Comparison of ENCODE assay signal across 35 cellular contexts in genomic region chr2:201820385-201821007, GRCh38. TPM values are rescaled to one million over a fixed set of nuclear protein-coding genes. Genes with fewer than 3 reads are reported as not detected.
"Had no signal": no experiment of that assay in that cellular context is flagged by ENCODE, and none has a peak within 500 bp of the region (broad histone marks: within the 10 kb centered on the region; RNA-seq: fewer than 3 reads in every experiment).

No MANE protein-coding gene starts in this region.

- H3K4me2 ChIP-seq: hepatocyte, smooth muscle cell had no signal

- DNase-seq: activated B cell treated with CpG ODN at 0.5 μM for 24 hours; activated CD4-positive, alpha-beta T cell treated with anti-CD3 and anti-CD28 coated beads, Interleukin-2, amount 50 U/mL, for 1 hour; activated CD8-positive, alpha-beta T cell treated with anti-CD3 and anti-CD28 coated beads for 36 hours; activated gamma-delta T cell treated with Interleukin-2 at 50 U/mL for 16 hours; activated naive CD4-positive, alpha-beta T cell treated with anti-CD3 and anti-CD28 coated beads, Interleukin-2, amount 50 U/mL, for 16 hours; activated naive CD8-positive, alpha-beta T cell treated with anti-CD3 and anti-CD28 coated beads, Interleukin-2, amount 50 U/mL, for 24 hours; activated T-cell treated with anti-CD3 and anti-CD28 coated beads, Interleukin-2, amount 50 U/mL, for 4 hours; effector CD8-positive, alpha-beta T cell; esophagus squamous epithelium; islet precursor cell; left ventricle myocardium inferior; midbrain; naive thymus-derived CD4-positive, alpha-beta T cell; pancreas; psoas muscle; sigmoid colon; stimulated activated CD4-positive, alpha-beta T cell treated with anti-CD3 and anti-CD28 coated beads, Interleukin-1b, Interleukin-23, amount 100 ng/mL, for 48 hours; stimulated activated CD4-positive, alpha-beta T cell treated with anti-CD3 and anti-CD28 coated beads, Interleukin-4, amount 100 ng/mL, for 4 hours; stimulated activated CD8-positive, alpha-beta memory T cell treated with anti-CD3 and anti-CD28 coated beads, Interleukin-4, amount 100 ng/mL, for 48 hours; stimulated activated naive CD8-positive, alpha-beta T cell treated with anti-CD3 and anti-CD28 coated beads, Interleukin-15, amount 100 ng/mL, for 72 hours; substantia nigra; thyroid gland; upper lobe of left lung had no signal

- H3K27ac ChIP-seq: epithelial cell of prostate, esophagus squamous epithelium, hepatocyte, left ventricle myocardium inferior, pancreas, psoas muscle, sigmoid colon, thyroid gland, upper lobe of left lung, vagina had no signal

- H3K27me3 ChIP-seq: esophagus squamous epithelium, hepatocyte, pancreas, sigmoid colon, thyroid gland, upper lobe of left lung, vagina had no signal

- H3K36me3 ChIP-seq: esophagus squamous epithelium, left ventricle myocardium inferior, pancreas, sigmoid colon, thyroid gland, upper lobe of left lung, vagina had no signal

- H3K79me2 ChIP-seq: hepatocyte had no signal

- H3K9me3 ChIP-seq: esophagus squamous epithelium, left ventricle myocardium inferior, pancreas, psoas muscle, sigmoid colon, thyroid gland, upper lobe of left lung, vagina had no signal

- ATAC-seq: activated CD8-positive, alpha-beta T cell treated with anti-CD3 and anti-CD28 coated beads for 36 hours; activated naive CD8-positive, alpha-beta T cell treated with anti-CD3 and anti-CD28 coated beads, Interleukin-2, amount 50 U/mL, for 24 hours; activated T-cell treated with anti-CD3 and anti-CD28 coated beads, Interleukin-2, amount 50 U/mL, for 4 hours; activated T-helper 17 cell treated with anti-CD3 and anti-CD28 coated beads, Interleukin-2, amount 50 U/mL, for 72 hours; naive thymus-derived CD4-positive, alpha-beta T cell; pancreas; psoas muscle; stimulated activated memory B cell treated with anti-CD40 and anti-IgM and Interleukin-4, amounts not matched to agents 10 μg/mL and 1 μg/mL and 100 μg/mL, for 72 hours; stimulated activated naive CD8-positive, alpha-beta T cell treated with anti-CD3 and anti-CD28 coated beads, Interleukin-15, amount 100 ng/mL, for 72 hours had no signal

- H3K4me3 ChIP-seq: esophagus squamous epithelium, hepatocyte, left ventricle myocardium inferior, pancreas, psoas muscle, sigmoid colon, smooth muscle cell, thyroid gland, upper lobe of left lung, vagina had no signal

- FAIRE-seq: bronchial epithelial cell, colon, endometrium, frontal cortex, pancreas had no signal

- H3K4me1 ChIP-seq: esophagus squamous epithelium, left ventricle myocardium inferior, pancreas, sigmoid colon, thyroid gland, upper lobe of left lung, vagina had no signal

- H2AFZ ChIP-seq: hepatocyte had no signal

RNA-seq across cellular contexts. Expression of gene CDK15, which starts 14.2 kb away (rescaled TPM):
- total RNA-seq: activated B cell treated with CpG ODN at 0.5 μM for 24 hours; activated CD8-positive, alpha-beta T cell treated with anti-CD3 and anti-CD28 coated beads for 36 hours; activated T-cell treated with anti-CD3 and anti-CD28 coated beads, Interleukin-2, amount 50 U/mL, for 4 hours; activated T-helper 17 cell treated with anti-CD3 and anti-CD28 coated beads, Interleukin-2, amount 50 U/mL, for 72 hours; dermis microvascular lymphatic vessel endothelial cell; lung microvascular endothelial cell; naive thymus-derived CD4-positive, alpha-beta T cell; vagina had no signal
- polyA plus RNA-seq: naive thymus-derived CD4-positive, alpha-beta T cell had no signal
